ENCODE assay signal across 26 cellular contexts in genomic region chr6:155004017-155004416, GRCh38.
"Had no signal": no experiment of that assay in that cellular context is flagged by ENCODE, and none has a peak within 500 bp of the region (broad histone marks: within the 10 kb centered on the region; RNA-seq: fewer than 3 reads in every experiment).

No MANE protein-coding gene starts in this region.

- DNase-seq: activated B cell treated with CpG ODN at 0.5 μM for 24 hours; activated CD4-positive, alpha-beta T cell treated with anti-CD3 and anti-CD28 coated beads for 1 hour; activated CD4-positive, alpha-beta T cell treated with anti-CD3 and anti-CD28 coated beads, Interleukin-2, amount 10 ng/mL, durations not matched to agents 24 days and 14 days; activated CD4-positive, alpha-beta T cell treated with anti-CD3 and anti-CD28 coated beads, Interleukin-2, amount 50 U/mL, for 48 hours; activated gamma-delta T cell treated with Interleukin-2 at 50 U/mL for 16 hours; activated naive CD4-positive, alpha-beta T cell treated with anti-CD3 and anti-CD28 coated beads, Interleukin-2, amount 10 ng/mL, durations not matched to agents 7 days and 5 days; activated naive CD8-positive, alpha-beta T cell treated with anti-CD3 and anti-CD28 coated beads for 36 hours; activated T-cell treated with anti-CD3 and anti-CD28 coated beads for 4 hours; activated T-cell treated with anti-CD3 and anti-CD28 coated beads, Interleukin-2, amount 50 U/mL, for 48 hours; brain microvascular endothelial cell; central memory CD4-positive, alpha-beta T cell; Karpas-422; MM.1S; NCI-H1105; NCI-H1436; NCI-H2029 treated with DMSO at 0.1 percent for 48 hours; NCI-H345; NCI-H510A; NCI-H526 treated with DMSO at 0.1 percent for 48 hours; NCI-H82; SIG-M5; T-cell; T-helper 2 cell; T1000 had no signal

- FAIRE-seq: TTC549 had no signal

- H3K4me1 Mint-ChIP-seq: activated B cell treated with CpG ODN at 0.5 μM for 24 hours; activated naive CD4-positive, alpha-beta T cell treated with anti-CD3 and anti-CD28 coated beads, Interleukin-2, amount 10 ng/mL, durations not matched to agents 7 days and 5 days; activated naive CD8-positive, alpha-beta T cell treated with anti-CD3 and anti-CD28 coated beads for 36 hours; T-cell had no signal

- H3K36me3 Mint-ChIP-seq: activated naive CD4-positive, alpha-beta T cell treated with anti-CD3 and anti-CD28 coated beads, Interleukin-2, amount 10 ng/mL, durations not matched to agents 7 days and 5 days; activated naive CD8-positive, alpha-beta T cell treated with anti-CD3 and anti-CD28 coated beads for 36 hours; T-cell had no signal

- ATAC-seq: T-cell had no signal

- H3K9me3 Mint-ChIP-seq: activated B cell treated with CpG ODN at 0.5 μM for 24 hours; activated CD4-positive, alpha-beta T cell treated with anti-CD3 and anti-CD28 coated beads, Interleukin-2, amount 10 ng/mL, durations not matched to agents 24 days and 14 days; activated naive CD4-positive, alpha-beta T cell treated with anti-CD3 and anti-CD28 coated beads, Interleukin-2, amount 10 ng/mL, durations not matched to agents 7 days and 5 days; activated naive CD8-positive, alpha-beta T cell treated with anti-CD3 and anti-CD28 coated beads for 36 hours; activated T-helper 2 cell treated with anti-CD3 and anti-CD28 coated beads, Interferon-gamma antibody, Interleukin-2, Interleukin-4, amounts not matched to agents 10 μg/mL and 5 μg/mL and 100 μg/mL, durations not matched to agents 14 hours and 24 hours and 36 hours; T-cell had no signal

- H3K27ac Mint-ChIP-seq: activated B cell treated with CpG ODN at 0.5 μM for 24 hours; activated CD4-positive, alpha-beta T cell treated with anti-CD3 and anti-CD28 coated beads, Interleukin-2, amount 10 ng/mL, durations not matched to agents 24 days and 14 days; activated naive CD4-positive, alpha-beta T cell treated with anti-CD3 and anti-CD28 coated beads, Interleukin-2, amount 10 ng/mL, durations not matched to agents 7 days and 5 days; activated naive CD8-positive, alpha-beta T cell treated with anti-CD3 and anti-CD28 coated beads for 36 hours; activated T-helper 2 cell treated with anti-CD3 and anti-CD28 coated beads, Interferon-gamma antibody, Interleukin-2, Interleukin-4, amounts not matched to agents 10 μg/mL and 5 μg/mL and 100 μg/mL, durations not matched to agents 14 hours and 24 hours and 36 hours; T-cell had no signal

- H3K36me3 ChIP-seq: brain microvascular endothelial cell had no signal

- H3K27me3 ChIP-seq: brain microvascular endothelial cell had no signal

- H3K27ac ChIP-seq: brain microvascular endothelial cell had no signal

- H3K4me3 Mint-ChIP-seq: activated B cell treated with CpG ODN at 0.5 μM for 24 hours; activated CD4-positive, alpha-beta T cell treated with anti-CD3 and anti-CD28 coated beads, Interleukin-2, amount 10 ng/mL, durations not matched to agents 24 days and 14 days; activated naive CD4-positive, alpha-beta T cell treated with anti-CD3 and anti-CD28 coated beads, Interleukin-2, amount 10 ng/mL, durations not matched to agents 7 days and 5 days; activated naive CD8-positive, alpha-beta T cell treated with anti-CD3 and anti-CD28 coated beads for 36 hours; T-cell had no signal
